ENCODE assay signal across 2 cellular contexts in the genomic region with DNA sequence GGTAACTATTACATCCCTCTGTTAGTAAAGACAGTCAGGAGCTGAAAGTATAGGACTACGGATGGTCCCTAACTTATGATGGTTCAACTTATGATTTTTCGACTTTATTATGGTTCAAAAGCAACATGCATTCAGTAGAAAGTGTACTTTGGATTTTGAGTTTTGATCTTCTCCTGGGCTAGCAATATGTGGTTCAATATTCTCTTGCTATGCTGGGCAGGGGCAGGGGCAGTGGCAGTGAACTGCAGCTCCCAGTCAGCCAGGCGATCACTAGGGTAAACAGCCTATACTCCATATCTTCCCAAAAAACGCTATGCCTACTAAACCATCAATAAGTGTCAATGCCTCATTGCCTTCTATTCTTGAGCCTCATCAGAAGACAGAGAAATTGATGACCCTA.
A peak's percentile ranks its signal among the peaks of the same experiment; 100 is the strongest.
TF ChIP-seq lines count a peak whose summit lies in the region.

No MANE protein-coding gene starts in this region.

TF ChIP-seq in liver, 16 proteins besides CTCF, POLR2A, EP300 and RAD21 (continued from another document):
- TF ChIP-seq HNF4A (conservative IDR thresholded peaks at IDR 0.05): peak; percentile 58 to 65

TF ChIP-seq in HepG2, 621 proteins besides CTCF, POLR2A, EP300 and RAD21 (continued from another document):
- TF ChIP-seq, protein P1, sequence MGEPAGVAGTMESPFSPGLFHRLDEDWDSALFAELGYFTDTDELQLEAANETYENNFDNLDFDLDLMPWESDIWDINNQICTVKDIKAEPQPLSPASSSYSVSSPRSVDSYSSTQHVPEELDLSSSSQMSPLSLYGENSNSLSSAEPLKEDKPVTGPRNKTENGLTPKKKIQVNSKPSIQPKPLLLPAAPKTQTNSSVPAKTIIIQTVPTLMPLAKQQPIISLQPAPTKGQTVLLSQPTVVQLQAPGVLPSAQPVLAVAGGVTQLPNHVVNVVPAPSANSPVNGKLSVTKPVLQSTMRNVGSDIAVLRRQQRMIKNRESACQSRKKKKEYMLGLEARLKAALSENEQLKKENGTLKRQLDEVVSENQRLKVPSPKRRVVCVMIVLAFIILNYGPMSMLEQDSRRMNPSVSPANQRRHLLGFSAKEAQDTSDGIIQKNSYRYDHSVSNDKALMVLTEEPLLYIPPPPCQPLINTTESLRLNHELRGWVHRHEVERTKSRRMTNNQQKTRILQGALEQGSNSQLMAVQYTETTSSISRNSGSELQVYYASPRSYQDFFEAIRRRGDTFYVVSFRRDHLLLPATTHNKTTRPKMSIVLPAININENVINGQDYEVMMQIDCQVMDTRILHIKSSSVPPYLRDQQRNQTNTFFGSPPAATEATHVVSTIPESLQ (CRISPR knock-in tag; conservative IDR thresholded peaks at IDR 0.05): no peak
- TF ChIP-seq PLRG1 (conservative IDR thresholded peaks at IDR 0.05) (no peak), KLF11 (CRISPR knock-in tag; IDR thresholded peaks at IDR 0.05) (no peak), ZNF451 (CRISPR knock-in tag; IDR thresholded peaks at IDR 0.05) (no peak), ZNF570 (CRISPR knock-in tag; IDR thresholded peaks at IDR 0.05; ENCODE audit: borderline replicate concordance) (no peak), ZNF20 (CRISPR knock-in tag; IDR thresholded peaks at IDR 0.05) (no peak)
- TF ChIP-seq, protein P2, sequence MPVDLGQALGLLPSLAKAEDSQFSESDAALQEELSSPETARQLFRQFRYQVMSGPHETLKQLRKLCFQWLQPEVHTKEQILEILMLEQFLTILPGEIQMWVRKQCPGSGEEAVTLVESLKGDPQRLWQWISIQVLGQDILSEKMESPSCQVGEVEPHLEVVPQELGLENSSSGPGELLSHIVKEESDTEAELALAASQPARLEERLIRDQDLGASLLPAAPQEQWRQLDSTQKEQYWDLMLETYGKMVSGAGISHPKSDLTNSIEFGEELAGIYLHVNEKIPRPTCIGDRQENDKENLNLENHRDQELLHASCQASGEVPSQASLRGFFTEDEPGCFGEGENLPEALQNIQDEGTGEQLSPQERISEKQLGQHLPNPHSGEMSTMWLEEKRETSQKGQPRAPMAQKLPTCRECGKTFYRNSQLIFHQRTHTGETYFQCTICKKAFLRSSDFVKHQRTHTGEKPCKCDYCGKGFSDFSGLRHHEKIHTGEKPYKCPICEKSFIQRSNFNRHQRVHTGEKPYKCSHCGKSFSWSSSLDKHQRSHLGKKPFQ (CRISPR knock-in tag; IDR thresholded peaks at IDR 0.05; ENCODE audit: insufficient replicate concordance): no peak
- TF ChIP-seq, protein P3, sequence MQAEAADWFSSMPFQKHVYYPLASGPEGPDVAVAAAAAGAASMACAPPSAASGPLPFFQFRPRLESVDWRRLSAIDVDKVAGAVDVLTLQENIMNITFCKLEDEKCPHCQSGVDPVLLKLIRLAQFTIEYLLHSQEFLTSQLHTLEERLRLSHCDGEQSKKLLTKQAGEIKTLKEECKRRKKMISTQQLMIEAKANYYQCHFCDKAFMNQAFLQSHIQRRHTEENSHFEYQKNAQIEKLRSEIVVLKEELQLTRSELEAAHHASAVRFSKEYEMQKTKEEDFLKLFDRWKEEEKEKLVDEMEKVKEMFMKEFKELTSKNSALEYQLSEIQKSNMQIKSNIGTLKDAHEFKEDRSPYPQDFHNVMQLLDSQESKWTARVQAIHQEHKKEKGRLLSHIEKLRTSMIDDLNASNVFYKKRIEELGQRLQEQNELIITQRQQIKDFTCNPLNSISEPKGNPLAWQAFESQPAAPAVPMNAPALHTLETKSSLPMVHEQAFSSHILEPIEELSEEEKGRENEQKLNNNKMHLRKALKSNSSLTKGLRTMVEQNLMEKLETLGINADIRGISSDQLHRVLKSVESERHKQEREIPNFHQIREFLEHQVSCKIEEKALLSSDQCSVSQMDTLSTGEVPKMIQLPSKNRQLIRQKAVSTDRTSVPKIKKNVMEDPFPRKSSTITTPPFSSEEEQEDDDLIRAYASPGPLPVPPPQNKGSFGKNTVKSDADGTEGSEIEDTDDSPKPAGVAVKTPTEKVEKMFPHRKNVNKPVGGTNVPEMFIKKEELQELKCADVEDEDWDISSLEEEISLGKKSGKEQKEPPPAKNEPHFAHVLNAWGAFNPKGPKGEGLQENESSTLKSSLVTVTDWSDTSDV (CRISPR knock-in tag; IDR thresholded peaks at IDR 0.05): no peak
